ENCODE assay signal across 8 cellular contexts in the genomic region with DNA sequence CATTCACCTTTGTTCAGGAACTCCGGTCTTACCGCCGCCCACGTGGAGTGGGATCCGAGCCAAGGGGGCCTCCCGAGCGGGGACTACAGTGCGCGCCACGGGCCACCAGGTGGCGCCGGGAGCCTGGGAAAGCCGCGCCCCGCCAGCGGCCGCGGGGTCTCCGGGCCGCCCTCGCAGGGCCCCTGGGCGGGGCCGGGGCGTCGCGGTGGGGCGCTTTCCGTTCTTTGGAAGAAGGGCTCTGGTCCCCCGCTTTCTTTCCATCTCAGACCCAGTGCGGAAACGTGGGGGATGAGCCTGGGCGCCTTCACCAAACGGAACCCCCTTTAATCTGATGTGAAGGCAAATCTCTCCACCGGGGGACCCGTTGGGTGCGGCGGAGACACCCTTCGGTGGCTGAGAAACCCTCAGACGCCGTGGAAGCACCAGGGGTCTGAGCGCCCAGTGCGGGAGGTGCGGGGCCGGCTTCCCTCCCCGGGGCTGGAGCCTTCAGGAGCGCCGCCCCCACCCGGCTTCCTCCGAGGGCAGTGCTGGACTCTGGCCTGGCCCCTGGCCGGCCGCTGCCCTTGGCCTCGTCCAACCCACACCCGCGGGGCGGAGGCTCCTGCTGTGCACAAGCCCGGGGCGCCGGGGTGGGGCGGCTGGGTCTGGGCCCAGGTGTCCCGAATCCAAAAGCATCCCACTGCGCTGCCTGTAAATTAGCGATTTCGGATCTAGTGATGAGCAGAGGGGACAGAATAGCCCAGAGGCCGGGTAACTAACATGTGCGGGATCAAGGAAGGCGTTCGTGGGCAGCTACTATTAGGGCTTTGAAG. TPM values are rescaled to one million over a fixed set of nuclear protein-coding genes. Genes with fewer than 3 reads are reported as not detected.
DNase-seq lines count a peak whose midpoint lies in the region; ATAC-seq and TF ChIP-seq lines count a peak whose summit lies in the region.

No MANE protein-coding gene starts in this region.

- H3K27ac Mint-ChIP-seq in CD14-positive monocyte: peak overlapping the region in 2 of 7 donors; percentile 47 to 71
- peak overlapping the region; percentile 39 to 66 for H3K27ac Mint-ChIP-seq in effector memory CD8-positive, alpha-beta T cell

- H3K23ac ChIP-seq in mesenchymal stem cell (ENCODE audit: low read length in 2 of 2): peak overlapping the region in 1 of 2 experiments; percentile 79

- H3K27ac ChIP-seq in mesenchymal stem cell (ENCODE audit: low read length, poor library complexity, severe bottlenecking): peak overlapping the region; percentile 35

- peak overlapping the region; percentile 42 to 93 for H3K4ac ChIP-seq in mesenchymal stem cell (ENCODE audit: low read depth in 1 of 2, low read length in 2 of 2)

- H3K27me3 ChIP-seq in mesenchymal stem cell (ENCODE audit: control insufficient read depth in 1 of 2, insufficient read depth in 1 of 2, low read length in 2 of 2): no peaks in the 10 kb centered on the region

- peak overlapping the region in 1 of 2 experiments; percentile 92 for H3K14ac ChIP-seq in mesenchymal stem cell (ENCODE audit: low read length in 2 of 2)

- peaks cover 15% of the 10 kb centered on the region for H3K4me1 Mint-ChIP-seq in CD14-positive monocyte
- H3K4me1 Mint-ChIP-seq in effector memory CD8-positive, alpha-beta T cell (ENCODE audit: low read depth in 2 of 2): peaks cover 5 to 11% of the 10 kb centered on the region in 2 donors

- H3K27me3 Mint-ChIP-seq in CD14-positive monocyte (ENCODE audit: low read depth in 3 of 3): peaks cover 4 to 23% (median 8%) of the 10 kb centered on the region in 3 donors
- no peaks in the 10 kb centered on the region for H3K27me3 Mint-ChIP-seq in effector memory CD8-positive, alpha-beta T cell

- H2BK15ac ChIP-seq in mesenchymal stem cell (ENCODE audit: low read depth, poor library complexity, severe bottlenecking): peak overlapping the region; percentile 92

- peak overlapping the region; percentile 37 to 91 for H3K18ac ChIP-seq in mesenchymal stem cell (ENCODE audit: low read depth in 1 of 2, low read length in 2 of 2)

- WGBS in mesenchymal stem cell: 11% methylated on average over 60 of the region's 67 CpGs

- peak overlapping the region; percentile 63 to 83 for H3K4me3 ChIP-seq in mesenchymal stem cell (ENCODE audit: insufficient read depth in 1 of 2, low read depth in 1 of 2, low read length in 2 of 2)

- peak overlapping the region in 1 of 2 experiments; percentile 32 for H2BK12ac ChIP-seq in mesenchymal stem cell (ENCODE audit: low read length in 2 of 2)

- H4K8ac ChIP-seq in mesenchymal stem cell (ENCODE audit: low read length): peak overlapping the region; percentile 82

- intact Hi-C loops in CD14-positive monocyte (cut with micrococcal nuclease): loop anchor here (5.0 to 10.0 kb wide), 3 partner anchors 441 to 459 kb away; a partner anchor contains a TSS

- peak overlapping the region; percentile 83 for H2BK120ac ChIP-seq in mesenchymal stem cell (ENCODE audit: low read depth, low read length)

- H3K9ac ChIP-seq in mesenchymal stem cell (ENCODE audit: low read length): peak overlapping the region; percentile 95

- H3K9me3 Mint-ChIP-seq in CD14-positive monocyte: peaks cover 0 to 1% (median 0%) of the 10 kb centered on the region in 7 donors
- H3K9me3 Mint-ChIP-seq in effector memory CD8-positive, alpha-beta T cell: no peaks in the 10 kb centered on the region

- H4K91ac ChIP-seq in mesenchymal stem cell (ENCODE audit: low read length): peak overlapping the region; percentile 8

- H3K36me3 ChIP-seq in mesenchymal stem cell (ENCODE audit: control insufficient read depth in 1 of 2, insufficient read depth in 2 of 2, low read depth in 1 of 2, low read length in 2 of 2): peaks cover 5 to 8% of the 10 kb centered on the region in 2 experiments

- peak; percentile 98 for ATAC-seq in HG03432 (IDR thresholded peaks at IDR 0.05; ENCODE audit: unreplicated experiment)
- ATAC-seq in effector memory CD8-positive, alpha-beta T cell (replicated peaks): peak; percentile 97

- peak overlapping the region; percentile 87 for H3K4me2 ChIP-seq in mesenchymal stem cell (ENCODE audit: low read length, poor library complexity, severe bottlenecking)

- peaks cover 11% of the 10 kb centered on the region for H3K4me1 ChIP-seq in mesenchymal stem cell (ENCODE audit: control insufficient read depth, insufficient read depth, low read depth, low read length)

- peaks cover 6% of the 10 kb centered on the region for H3K79me1 ChIP-seq in mesenchymal stem cell (replicated peaks; ENCODE audit: low read length, poor library complexity, severe bottlenecking)

- H3K36me3 Mint-ChIP-seq in CD14-positive monocyte: peaks cover 0 to 2% of the 10 kb centered on the region in 2 donors
- peaks cover 10% of the 10 kb centered on the region for H3K36me3 Mint-ChIP-seq in effector memory CD8-positive, alpha-beta T cell (ENCODE audit: insufficient read depth)

- DNase-seq in CD14-positive monocyte (ENCODE audit: low spot score) (peak; percentile 60), GM19238 (ENCODE audit: insufficient read length, low spot score) (peak; percentile 90), NCI-H82 treated with DMSO at 0.1 percent for 48 hours (lab: John Stamatoyannopoulos, UW; ENCODE audit: unreplicated experiment) (peak; percentile 21), mesenchymal stem cell (peak; percentile 69)
- peak; percentile 96 for DNase-seq in activated CD8-positive, alpha-beta memory T cell treated with anti-CD3 and anti-CD28 coated beads for 24 hours
- peak; percentile 82 to 89 (median 85) for DNase-seq in effector memory CD8-positive, alpha-beta T cell
- DNase-seq in stimulated activated CD8-positive, alpha-beta memory T cell treated with anti-CD3 and anti-CD28 coated beads, Interleukin-12 subunit alpha, Interleukin-12 subunit beta, amount 100 ng/mL, for 1 hour (ENCODE audit: low read depth): peak; percentile 76

- peak overlapping the region; percentile 66 for H2BK5ac ChIP-seq in mesenchymal stem cell (ENCODE audit: low read depth, low read length, poor library complexity, severe bottlenecking)

- peak overlapping the region; percentile 83 to 88 for H3K4me3 Mint-ChIP-seq in CD14-positive monocyte
- peak overlapping the region; percentile 74 to 77 for H3K4me3 Mint-ChIP-seq in effector memory CD8-positive, alpha-beta T cell

- H2AFZ ChIP-seq in mesenchymal stem cell (ENCODE audit: low read depth, low read length): peak overlapping the region; percentile 68

- peak overlapping the region; percentile 9 for H2AK5ac ChIP-seq in mesenchymal stem cell (ENCODE audit: low read length, severe bottlenecking)

- TF ChIP-seq CTCF in CD14-positive monocyte (IDR thresholded peaks at IDR 0.05): peak; percentile 98

- no peaks in the 10 kb centered on the region for H3K9me3 ChIP-seq in mesenchymal stem cell (ENCODE audit: control insufficient read depth, low read length)

RNA-seq across cellular contexts. Expression of a gene that starts 44.6 kb away (rescaled TPM):
- polyA plus RNA-seq in CD14-positive monocyte: 10 to 100 TPM; 46.5 to 51.2 TPM
- 132 TPM for polyA plus RNA-seq in mesenchymal stem cell (2013, experiment 1 of 2)
- polyA plus RNA-seq in mesenchymal stem cell (2013, experiment 2 of 2): 130 TPM

Comparison
In these comparisons a context has a peak if more than half of its experiments do, and no peak if none do; other contexts are left out.
1. Peak in every context shown above with its lines: DNase-seq, ATAC-seq, H3K4me3 ChIP-seq and H3K27ac ChIP-seq.
2. DNase-seq: peak in every context shown above with its lines; median percentile 96 in activated CD8-positive, alpha-beta memory T cell treated with anti-CD3 and anti-CD28 coated beads for 24 hours; 90 in GM19238; 85 in effector memory CD8-positive, alpha-beta T cell; 76 in stimulated activated CD8-positive, alpha-beta memory T cell treated with anti-CD3 and anti-CD28 coated beads, Interleukin-12 subunit alpha, Interleukin-12 subunit beta, amount 100 ng/mL, for 1 hour; 69 in mesenchymal stem cell; 60 in CD14-positive monocyte; 21 in NCI-H82 treated with DMSO at 0.1 percent for 48 hours.